1 cellular context compared by ENCODE assay signal in genomic region chr11:62573006-62573591, GRCh38.
TF ChIP-seq lines count a peak whose summit lies in the region.

No MANE protein-coding gene starts in this region.

TF ChIP-seq in K562, 482 proteins besides CTCF, POLR2A, EP300 and RAD21 (continued from another document):
- TF ChIP-seq SMC3 (conservative IDR thresholded peaks at IDR 0.05; ENCODE audit: insufficient read depth, low read depth, low read length), result no peak
- no peak for TF ChIP-seq ZNF76 (CRISPR knock-in tag; IDR thresholded peaks at IDR 0.05; ENCODE audit: borderline replicate concordance)
- no peak for TF ChIP-seq MYC (IDR thresholded peaks at IDR 0.05; ENCODE audit: low read depth, low read length)
- TF ChIP-seq MYC (CRISPR knock-in tag; IDR thresholded peaks at IDR 0.05; ENCODE audit: borderline replicate concordance, low read depth), result peak; percentile 76; the same call in 1 of the 2 replicates
